Comparison of ENCODE assay signal across 1 cellular context in genomic region chr2:41847744-41848441, GRCh38.
TF ChIP-seq lines count a peak whose summit lies in the region.

No MANE protein-coding gene starts in this region.

TF ChIP-seq in HepG2, 621 proteins besides CTCF, POLR2A, EP300 and RAD21 (continued from another document and continues in another):
- TF ChIP-seq SKIL (CRISPR knock-in tag; IDR thresholded peaks at IDR 0.05; ENCODE audit: borderline replicate concordance) (peak; percentile 49; the same call in 1 of the 2 replicates), ATF2 (CRISPR knock-in tag; IDR thresholded peaks at IDR 0.05) (peak; percentile 95), NFYB (CRISPR knock-in tag; IDR thresholded peaks at IDR 0.05) (peak; percentile 26; the same call in 1 of the 2 replicates), ZNF510 (CRISPR knock-in tag; IDR thresholded peaks at IDR 0.05; ENCODE audit: low read depth) (no peak), MLLT10 (CRISPR knock-in tag; IDR thresholded peaks at IDR 0.05) (no peak), SIN3B (IDR thresholded peaks at IDR 0.05; ENCODE audit: low read length) (no peak), ZNF589 (CRISPR knock-in tag; conservative IDR thresholded peaks at IDR 0.05) (no peak), RELA (CRISPR knock-in tag; IDR thresholded peaks at IDR 0.05) (no peak), FOXJ3 (CRISPR knock-in tag; IDR thresholded peaks at IDR 0.05; ENCODE audit: borderline replicate concordance) (peak; percentile 100), ZNF543 (CRISPR knock-in tag; IDR thresholded peaks at IDR 0.05) (peak; percentile 68), RNF2 (conservative IDR thresholded peaks at IDR 0.05; ENCODE audit: low read depth) (no peak), POGK (CRISPR knock-in tag; conservative IDR thresholded peaks at IDR 0.05) (peak; percentile 88), CBX1 (IDR thresholded peaks at IDR 0.05; ENCODE audit: low read depth) (no peak), POLR2AphosphoS2 (IDR thresholded peaks at IDR 0.05; ENCODE audit: low read depth, low read length) (no peak), SSRP1 (CRISPR knock-in tag; IDR thresholded peaks at IDR 0.05) (peak; percentile 75; the same call in 1 of the 2 replicates), ZNF251 (CRISPR knock-in tag; IDR thresholded peaks at IDR 0.05) (no peak), RBFOX2 (IDR thresholded peaks at IDR 0.05; ENCODE audit: low read depth, low read length) (no peak), ELF3 (CRISPR knock-in tag; IDR thresholded peaks at IDR 0.05) (peak; percentile 93), REPIN1 (CRISPR knock-in tag; IDR thresholded peaks at IDR 0.05; ENCODE audit: borderline replicate concordance, low read depth) (no peak), RBM22 (optimal IDR thresholded peaks at IDR 0.05; ENCODE audit: low read length) (no peak), SMAD3 (CRISPR knock-in tag; IDR thresholded peaks at IDR 0.05) (peak; percentile 100), MAFG (CRISPR knock-in tag; IDR thresholded peaks at IDR 0.05) (no peak), SP140L (CRISPR knock-in tag; IDR thresholded peaks at IDR 0.05; ENCODE audit: borderline replicate concordance) (0 out of 2 replicates have a peak, but pooled peaks have one; percentile 90), HNRNPK (IDR thresholded peaks at IDR 0.05; ENCODE audit: low read depth, low read length, poor library complexity, severe bottlenecking) (no peak), ZBTB39 (CRISPR knock-in tag; IDR thresholded peaks at IDR 0.05) (peak; percentile 69; the same call in 1 of the 2 replicates), ZGPAT (CRISPR knock-in tag; IDR thresholded peaks at IDR 0.05) (peak; percentile 99), ZSCAN20 (CRISPR knock-in tag; IDR thresholded peaks at IDR 0.05; ENCODE audit: borderline replicate concordance) (no peak), ZBED4 (CRISPR knock-in tag; IDR thresholded peaks at IDR 0.05; ENCODE audit: borderline replicate concordance) (peak; percentile 76), ZKSCAN1 (IDR thresholded peaks at IDR 0.05; ENCODE audit: low read length) (no peak), MEIS2 (CRISPR knock-in tag; IDR thresholded peaks at IDR 0.05) (peak; percentile 75), NFATC3 (CRISPR knock-in tag; IDR thresholded peaks at IDR 0.05) (0 out of 2 replicates have a peak, but pooled peaks have one; percentile 81), ARNTL (CRISPR knock-in tag; IDR thresholded peaks at IDR 0.05) (peak; percentile 82), NR2C2 (CRISPR knock-in tag; IDR thresholded peaks at IDR 0.05; ENCODE audit: borderline replicate concordance) (peak; percentile 84), SRY (CRISPR knock-in tag; IDR thresholded peaks at IDR 0.05) (no peak), FOXO1 (CRISPR knock-in tag; IDR thresholded peaks at IDR 0.05) (peak; percentile 100), TFE3 (CRISPR knock-in tag; IDR thresholded peaks at IDR 0.05) (peak; percentile 92), ZNF484 (CRISPR knock-in tag; IDR thresholded peaks at IDR 0.05; ENCODE audit: borderline replicate concordance, low read depth) (no peak), SATB2 (CRISPR knock-in tag; IDR thresholded peaks at IDR 0.05) (no peak), HIVEP1 (CRISPR knock-in tag; IDR thresholded peaks at IDR 0.05) (no peak), ZFP1 (CRISPR knock-in tag; IDR thresholded peaks at IDR 0.05) (peak; percentile 93; the same call in 1 of the 2 replicates), ZNF337 (CRISPR knock-in tag; IDR thresholded peaks at IDR 0.05; ENCODE audit: borderline replicate concordance, low read depth) (peak; percentile 68; the same call in 1 of the 2 replicates), ZBTB37 (CRISPR knock-in tag; IDR thresholded peaks at IDR 0.05) (peak; percentile 75; the same call in 1 of the 2 replicates), HDAC6 (IDR thresholded peaks at IDR 0.05; ENCODE audit: low read depth, low read length) (no peak), RBAK (CRISPR knock-in tag; IDR thresholded peaks at IDR 0.05) (peak; percentile 33; the same call in 1 of the 2 replicates), TFDP2 (CRISPR knock-in tag; IDR thresholded peaks at IDR 0.05) (peak; percentile 70; the same call in 1 of the 2 replicates)
